In genomic region chr6:91079939-91080338, GRCh38 we compare ENCODE assay signal across 1 cellular context.
TF ChIP-seq lines count a peak whose summit lies in the region.

No MANE protein-coding gene starts in this region.

TF ChIP-seq in GM23338, 12 proteins besides CTCF, POLR2A, EP300 and RAD21 (continued from another document):
- no peak for TF ChIP-seq ZNF462 (CRISPR knock-in tag; IDR thresholded peaks at IDR 0.05)
- TF ChIP-seq ZNF114 (CRISPR knock-in tag; IDR thresholded peaks at IDR 0.05): no peak
- TF ChIP-seq STAT1 (IDR thresholded peaks at IDR 0.05; ENCODE audit: unreplicated experiment): no peak
- TF ChIP-seq ZNF331 (CRISPR knock-in tag; IDR thresholded peaks at IDR 0.05; ENCODE audit: low read depth): no peak
- TF ChIP-seq POLR2AphosphoS5 (IDR thresholded peaks at IDR 0.05; ENCODE audit: low read depth): no peak
- TF ChIP-seq CREB1 (CRISPR knock-in tag; IDR thresholded peaks at IDR 0.05; ENCODE audit: low read depth): no peak
- TF ChIP-seq EZH2 (IDR thresholded peaks at IDR 0.05; ENCODE audit: low read depth, unreplicated experiment): no peak
- TF ChIP-seq ETS1 (IDR thresholded peaks at IDR 0.05): no peak
- no peak for TF ChIP-seq NANOG (IDR thresholded peaks at IDR 0.05; ENCODE audit: borderline replicate concordance)
